ENCODE assay signal across 17 cellular contexts in the genomic region with DNA sequence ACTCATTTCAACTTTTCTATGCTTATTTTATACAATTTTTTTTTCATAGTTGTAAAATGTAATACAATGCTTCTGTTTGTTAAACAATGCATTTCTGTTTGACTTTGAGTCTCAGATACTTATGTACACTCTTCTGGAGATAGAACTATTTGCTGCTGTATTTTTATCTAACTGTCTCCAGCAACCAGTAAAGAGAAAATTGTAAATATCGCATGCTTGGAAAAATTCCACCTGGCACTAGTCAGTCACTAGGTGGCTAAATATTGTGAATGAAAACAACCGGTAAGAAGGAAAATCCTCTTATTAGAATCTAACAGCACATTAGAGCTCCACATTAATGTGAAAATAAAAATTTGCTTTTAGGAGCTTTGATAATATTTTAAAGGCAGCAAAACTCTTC.
DNase-seq lines count a peak whose midpoint lies in the region; ATAC-seq and TF ChIP-seq lines count a peak whose summit lies in the region.
"Had no signal": no experiment of that assay in that cellular context is flagged by ENCODE, and none has a peak within 500 bp of the region (broad histone marks: within the 10 kb centered on the region; RNA-seq: fewer than 3 reads in every experiment).

No MANE protein-coding gene starts in this region.

- peaks cover 0 to 6% of the 10 kb centered on the region in 2 donors for H3K36me3 Mint-ChIP-seq in activated naive CD4-positive, alpha-beta T cell treated with anti-CD3 and anti-CD28 coated beads, Interleukin-2, amount 50 U/mL, for 72 hours

- H3K4me3 ChIP-seq in fibroblast of the aortic adventitia (ENCODE audit: low read depth, low read length) = no peak overlapping the region
- H3K4me3 ChIP-seq: GM12878, SK-N-MC had no signal

- peaks cover 16 to 21% of the 10 kb centered on the region in 2 donors for H3K9me3 Mint-ChIP-seq in activated naive CD4-positive, alpha-beta T cell treated with anti-CD3 and anti-CD28 coated beads, Interleukin-2, amount 50 U/mL, for 72 hours
- H3K9me3 Mint-ChIP-seq: activated T-helper 2 cell treated with anti-CD3 and anti-CD28 coated beads, Interferon-gamma antibody, Interleukin-2, Interleukin-4, amounts not matched to agents 10 μg/mL and 5 μg/mL and 100 μg/mL, durations not matched to agents 14 hours and 24 hours and 36 hours had no signal

- ATAC-seq in GM21825 (IDR thresholded peaks at IDR 0.05; ENCODE audit: unreplicated experiment) = no peak
- ATAC-seq in activated naive CD4-positive, alpha-beta T cell treated with anti-CD3 and anti-CD28 coated beads, Interleukin-2, amount 50 U/mL, for 72 hours = no peak
- ATAC-seq: activated CD8-positive, alpha-beta T cell treated with anti-CD3 and anti-CD28 coated beads, Interleukin-2, amount 10 ng/mL, durations not matched to agents 7 days and 5 days; GM12878; left lobe of liver had no signal

- peak overlapping the region; percentile 14; the same call in 1 of the 2 replicates for H3K27ac ChIP-seq in 22Rv1
- H3K27ac ChIP-seq: C4-2B, SK-N-MC had no signal

- DNase-seq in COR-L47 (lab: John Stamatoyannopoulos, UW) = peak; percentile 58
- peak; percentile 15 for DNase-seq in OCI-M2 (lab: John Stamatoyannopoulos, UW; ENCODE audit: unreplicated experiment)
- DNase-seq in fibroblast of the aortic adventitia (ENCODE audit: low read depth) = peak; percentile 13
- DNase-seq in GF-D8 (lab: John Stamatoyannopoulos, UW) = no peak
- no peak for DNase-seq in AML-193 (lab: John Stamatoyannopoulos, UW)
- DNase-seq in activated naive CD4-positive, alpha-beta T cell treated with anti-CD3 and anti-CD28 coated beads, Interleukin-2, amount 50 U/mL, for 72 hours (ENCODE audit: low spot score in 2 of 2) = no peak
- DNase-seq: activated CD8-positive, alpha-beta T cell treated with anti-CD3 and anti-CD28 coated beads, Interleukin-2, amount 10 ng/mL, durations not matched to agents 7 days and 5 days; anterior cingulate cortex; hypothalamus; NCI-H1436 had no signal

- H3K27ac Mint-ChIP-seq in activated naive CD4-positive, alpha-beta T cell treated with anti-CD3 and anti-CD28 coated beads, Interleukin-2, amount 50 U/mL, for 72 hours = no peak overlapping the region
- H3K27ac Mint-ChIP-seq: activated CD8-positive, alpha-beta T cell treated with anti-CD3 and anti-CD28 coated beads, Interleukin-2, amount 10 ng/mL, durations not matched to agents 7 days and 5 days; activated T-helper 2 cell treated with anti-CD3 and anti-CD28 coated beads, Interferon-gamma antibody, Interleukin-2, Interleukin-4, amounts not matched to agents 10 μg/mL and 5 μg/mL and 100 μg/mL, durations not matched to agents 14 hours and 24 hours and 36 hours had no signal

- TF ChIP-seq CTCF in 22Rv1 (IDR thresholded peaks at IDR 0.05) (peak; percentile 27), fibroblast of the aortic adventitia (IDR thresholded peaks at IDR 0.05; ENCODE audit: insufficient read depth, low read length) (no peak)

Comparison
In these comparisons a context has a peak if more than half of its experiments do, and no peak if none do; other contexts are left out.
1. DNase-seq: peak in COR-L47 (single experiment), OCI-M2 (single experiment) and fibroblast of the aortic adventitia (single experiment); none in GF-D8 (single experiment), AML-193 (0 of 2) and activated naive CD4-positive, alpha-beta T cell treated with anti-CD3 and anti-CD28 coated beads, Interleukin-2, amount 50 U/mL, for 72 hours (0 of 2).